7 cellular contexts compared by ENCODE assay signal in the genomic region with DNA sequence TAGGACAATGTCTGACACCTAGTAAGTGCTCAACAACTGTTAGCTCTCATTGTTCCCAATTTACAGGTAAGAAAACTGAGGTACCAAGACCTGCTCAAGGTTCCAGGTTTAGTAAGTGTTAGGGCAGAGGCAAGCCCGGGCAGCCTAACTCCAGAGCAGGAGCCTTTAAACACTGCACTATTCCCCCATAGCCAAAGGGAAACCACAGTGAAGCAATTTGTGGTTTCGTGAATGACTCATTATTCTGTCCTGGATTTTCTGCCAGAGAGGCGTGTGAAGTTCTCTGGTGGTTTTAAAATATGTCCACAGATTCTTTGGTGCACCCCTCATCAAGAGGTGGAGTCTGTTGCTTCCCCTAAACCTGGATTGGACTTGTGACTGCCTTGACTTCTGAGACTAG. TPM values are rescaled to one million over a fixed set of nuclear protein-coding genes. Genes with fewer than 3 reads are reported as not detected.
DNase-seq lines count a peak whose midpoint lies in the region; ATAC-seq and TF ChIP-seq lines count a peak whose summit lies in the region.

No MANE protein-coding gene starts in this region.

- ATAC-seq in HG02852 (IDR thresholded peaks at IDR 0.05; ENCODE audit: unreplicated experiment) (peak; percentile 59), HG03521 (IDR thresholded peaks at IDR 0.05; ENCODE audit: unreplicated experiment) (no peak)

- H3K4me1 ChIP-seq in Caco-2: no peaks in the 10 kb centered on the region

- H3K4me3 ChIP-seq in epithelial cell of esophagus (ENCODE audit: low read length): no peak overlapping the region
- no peak overlapping the region for H3K4me3 ChIP-seq in Caco-2 (ENCODE audit: low read depth, low read length)

- no TSS peak for BruUV-seq in Caco-2 (replicated peaks; lab: Mats Ljungman, UMichigan)

- intact Hi-C loops in Caco-2 (cut with micrococcal nuclease; ENCODE audit: unreplicated experiment): no loop called here

- DNase-seq in GM13977 (ENCODE audit: low spot score): peak; percentile 23
- peak; percentile 95 for DNase-seq in SIG-M5 treated with dmso at 0.1 percent for 504 hours (lab: John Stamatoyannopoulos, UW; ENCODE audit: unreplicated experiment)
- peak; percentile 99 for DNase-seq in epithelial cell of esophagus (ENCODE audit: low read depth)
- peak; percentile 99 for DNase-seq in renal cortical epithelial cell (ENCODE audit: low read depth)
- DNase-seq in Caco-2: no peak

- H3K27me3 Mint-ChIP-seq in Caco-2 (ENCODE audit: insufficient read depth, unreplicated experiment): peaks cover 4% of the 10 kb centered on the region

- H3K27ac Mint-ChIP-seq in Caco-2 (ENCODE audit: unreplicated experiment): no peak overlapping the region

- H3K36me3 ChIP-seq in Caco-2 (ENCODE audit: control insufficient read depth, insufficient read depth, low read length): no peaks in the 10 kb centered on the region

- CTCF ChIA-PET in Caco-2 (lab: Charles Lee): no interaction called here

- in situ Hi-C loops in GM13977 (cut with MboI; ENCODE audit: low pct_unique_long_range_greater_than_20kb, low sequenced_read_pairs, unreplicated experiment): no loop called here

- peaks cover 16% of the 10 kb centered on the region; the same call in 1 of the 2 replicates for H3K9me3 ChIP-seq in Caco-2

- H3K36me3 Mint-ChIP-seq in Caco-2 (ENCODE audit: insufficient read depth, unreplicated experiment): no peaks in the 10 kb centered on the region

- POLR2A ChIA-PET in Caco-2 (lab: Charles Lee): no interaction called here

- peaks cover 19% of the 10 kb centered on the region for H3K9me3 Mint-ChIP-seq in Caco-2 (ENCODE audit: unreplicated experiment)

- H3K4me3 Mint-ChIP-seq in Caco-2 (ENCODE audit: unreplicated experiment): no peak overlapping the region

- TF ChIP-seq CTCF in GM13977 (IDR thresholded peaks at IDR 0.05; ENCODE audit: extremely low read depth, insufficient read depth, missing control alignments): no peak
- no peak for TF ChIP-seq CTCF in epithelial cell of esophagus (IDR thresholded peaks at IDR 0.05; ENCODE audit: insufficient read depth, low read depth, low read length, missing control alignments)
- no peak for TF ChIP-seq CTCF in Caco-2 (IDR thresholded peaks at IDR 0.05; ENCODE audit: insufficient read depth in 1 of 2, low read depth in 1 of 2, low read length in 1 of 2, severe bottlenecking in 1 of 2, unreplicated experiment in 1 of 2)

- H3K27me3 ChIP-seq in Caco-2 (replicated peaks; ENCODE audit: control insufficient read depth, insufficient read depth, low read length): no peaks in the 10 kb centered on the region; the same call in 1 of the 2 replicates

- H3K4me1 Mint-ChIP-seq in Caco-2 (ENCODE audit: low read depth, unreplicated experiment): no peaks in the 10 kb centered on the region

RNA-seq across cellular contexts. Expression of a gene that starts 1.0 kb away (rescaled TPM):
- total RNA-seq in renal cortical epithelial cell (20.7 and 42.9 TPM in 2 replicates), Caco-2 (2022) (0.09 TPM in 1 of 2 replicates, not detected in the other)

RNA-seq across cellular contexts. Expression of a gene that starts 24.2 kb away (rescaled TPM):
- 20.1 and 37.7 TPM in 2 replicates for total RNA-seq in renal cortical epithelial cell
- total RNA-seq in Caco-2 (2022): 16.9 and 19.1 TPM in 2 replicates

RNA-seq across cellular contexts. Expression of a gene that starts 54.5 kb away (rescaled TPM):
- 0.55 TPM in 1 of 2 replicates, not detected in the other for total RNA-seq in renal cortical epithelial cell
- not detected in 2 replicates for total RNA-seq in Caco-2 (2022)

Comparison
In these comparisons a context has a peak if more than half of its experiments do, and no peak if none do; other contexts are left out.
1. DNase-seq: peak in GM13977 (single experiment), SIG-M5 treated with dmso at 0.1 percent for 504 hours (single experiment), epithelial cell of esophagus (single experiment) and renal cortical epithelial cell (single experiment); none in Caco-2 (0 of 2).
2. RNA of a gene that starts 1.0 kb away (total RNA-seq): 20.7 to 42.9 TPM in renal cortical epithelial cell; 0.09 TPM in Caco-2; every median in the first group is over 10 times any median in the second.